ENCODE assay signal across 14 cellular contexts in genomic region chr3:160685144-160685766, GRCh38. TPM values are rescaled to one million over a fixed set of nuclear protein-coding genes. Genes with fewer than 3 reads are reported as not detected.
DNase-seq lines count a peak whose midpoint lies in the region; ATAC-seq, FAIRE-seq and TF ChIP-seq lines count a peak whose summit lies in the region.
"Had no signal": no experiment of that assay in that cellular context is flagged by ENCODE, and none has a peak within 500 bp of the region (broad histone marks: within the 10 kb centered on the region; RNA-seq: fewer than 3 reads in every experiment).

No MANE protein-coding gene starts in this region.

- H3K27me3 ChIP-seq in liver (ENCODE audit: control insufficient read depth in 4 of 4, insufficient read depth in 4 of 4, low read length in 3 of 4): no peaks in the 10 kb centered on the region
- H3K27me3 ChIP-seq in HepG2 (ENCODE audit: control insufficient read depth in 1 of 2, insufficient read depth in 2 of 2, low read length in 2 of 2): no peaks in the 10 kb centered on the region; a peak in 1 of 5 replicates
- H3K27me3 ChIP-seq: heart left ventricle had no signal

- CTCF ChIA-PET in HepG2 (lab: Yijun Ruan, JAX; ENCODE audit: low intra/inter-chr PET ratio, low total read pairs): no interaction called here

- 85% methylated on average over 1 of the region's 1 CpG for WGBS in liver
- WGBS in HepG2 (ENCODE audit: low lambda C conversion rate): 0% methylated on average over 1 of the region's 1 CpG

- no peaks in the 10 kb centered on the region for H3K79me2 ChIP-seq in HepG2 (ENCODE audit: insufficient read depth, low read length)

- H3K9me3 ChIP-seq in liver (ENCODE audit: control insufficient read depth in 4 of 4, low read length in 3 of 4) (no peaks in the 10 kb centered on the region), HepG2 (ENCODE audit: low read length) (no peaks in the 10 kb centered on the region)
- H3K9me3 ChIP-seq: heart left ventricle had no signal

- DNase-seq in HepG2 (ENCODE audit: low spot score) (no peak), foreskin fibroblast (peak in 1 of 2 donors; percentile 26), T-helper 9 cell (no peak), cortex of kidney (lab: John Stamatoyannopoulos, UW) (no peak)
- DNase-seq in activated CD4-positive, CD25-positive, alpha-beta regulatory T cell treated with anti-CD3 and anti-CD28 coated beads, Interleukin-2, amount 50 U/mL, for 72 hours: no peak
- DNase-seq: activated B cell treated with CpG ODN at 0.5 μM for 24 hours, C1 segment of cervical spinal cord, heart left ventricle had no signal

- no peak overlapping the region for H3K4me2 ChIP-seq in HepG2 (ENCODE audit: low read depth, low read length)

- TF ChIP-seq POLR2A in HepG2 (IDR thresholded peaks at IDR 0.05; ENCODE audit: insufficient read depth in 1 of 2, low read depth in 2 of 2, low read length in 2 of 2): no peak

- no peak overlapping the region for H3K4me3 ChIP-seq in liver (ENCODE audit: low read depth in 1 of 3, low read length in 3 of 3)
- H3K4me3 ChIP-seq in HepG2 (replicated peaks in 1 of 3; ENCODE audit: insufficient read depth in 1 of 3, low read depth in 2 of 3, low read length in 3 of 3): no peak overlapping the region
- no peak overlapping the region for H3K4me3 ChIP-seq in foreskin fibroblast (ENCODE audit: low read depth in 1 of 2, low read length in 2 of 2)
- H3K4me3 ChIP-seq: heart left ventricle had no signal

- ATAC-seq in HepG2: no peak
- ATAC-seq in SK-N-SH treated with all-trans-retinoic acid at 6 μM for 48 hours: peak; percentile 61; the same call in 2 of the 3 replicates
- ATAC-seq in GM21786 (IDR thresholded peaks at IDR 0.05; ENCODE audit: unreplicated experiment): no peak
- ATAC-seq: heart left ventricle had no signal

- no peaks in the 10 kb centered on the region for H3K36me3 ChIP-seq in liver (ENCODE audit: control insufficient read depth in 4 of 4, insufficient read depth in 3 of 4, low read depth in 1 of 4, low read length in 3 of 4)
- H3K36me3 ChIP-seq in HepG2 (replicated peaks in 1 of 2; ENCODE audit: control insufficient read depth in 1 of 2, insufficient read depth in 2 of 2, low read length in 2 of 2): no peaks in the 10 kb centered on the region
- H3K36me3 ChIP-seq: heart left ventricle had no signal

- intact Hi-C loops in HepG2 (cut with micrococcal nuclease; ENCODE audit: unreplicated experiment): loop anchor here (5.0 kb wide), 1 partner anchor 737 kb away; no protein-coding TSS in a partner anchor

- no peak overlapping the region for H3K27ac ChIP-seq in liver (ENCODE audit: low read depth in 1 of 2, low read length in 2 of 2)
- H3K27ac ChIP-seq in HepG2 (ENCODE audit: extremely low read length, insufficient read depth, low read length): no peak overlapping the region
- H3K27ac ChIP-seq: heart left ventricle had no signal

- no TSS peak for BruUV-seq in HepG2 (replicated peaks; lab: Mats Ljungman, UMichigan)

- no peaks in the 10 kb centered on the region for H3K4me1 ChIP-seq in liver (ENCODE audit: control insufficient read depth in 4 of 4, insufficient read depth in 4 of 4, low read length in 3 of 4)
- H3K4me1 ChIP-seq in HepG2 (ENCODE audit: insufficient read depth, low read length): no peaks in the 10 kb centered on the region
- H3K4me1 ChIP-seq: heart left ventricle had no signal

- POLR2A ChIA-PET in HepG2 (lab: Yijun Ruan, JAX): no interaction called here

- H2AFZ ChIP-seq in HepG2 (ENCODE audit: low read length): no peak overlapping the region

- TF ChIP-seq RAD21 in liver (IDR thresholded peaks at IDR 0.05) (peak in 1 of 2 donors; percentile 57), HepG2 (CRISPR knock-in tag; IDR thresholded peaks at IDR 0.05) (no peak)

- TF ChIP-seq CTCF in liver (IDR thresholded peaks at IDR 0.05; ENCODE audit: low read depth, low read length, missing input control) (peak; percentile 40), HepG2 (CRISPR knock-in tag; IDR thresholded peaks at IDR 0.05) (no peak), foreskin fibroblast (IDR thresholded peaks at IDR 0.05; ENCODE audit: low read depth, low read length) (peak; percentile 26)

- TF ChIP-seq EP300 in HepG2 (IDR thresholded peaks at IDR 0.05; ENCODE audit: low read depth in 2 of 2, low read length in 2 of 2) (no peak), HepG2 (CRISPR knock-in tag; IDR thresholded peaks at IDR 0.05; ENCODE audit: borderline replicate concordance) (no peak)

- FAIRE-seq in HepG2 (lab: Jason Lieb, UNC): no peak
- FAIRE-seq: colon, RCC 7860 had no signal

- in situ Hi-C loops in HepG2 (cut with HindIII; ENCODE audit: extremely low pct_ligation_motif_present, low pct_unique_long_range_greater_than_20kb): no loop called here

- H3K9ac ChIP-seq in liver (ENCODE audit: low read depth in 1 of 2, low read length in 2 of 2) (no peak overlapping the region), HepG2 (ENCODE audit: insufficient read depth, low read depth, low read length) (no peak overlapping the region)

- H4K20me1 ChIP-seq in HepG2 (ENCODE audit: insufficient read depth, low read length): no peaks in the 10 kb centered on the region

TF ChIP-seq in liver, 16 proteins besides CTCF, POLR2A, EP300 and RAD21 (continues in another document):
- TF ChIP-seq HNF4A (conservative IDR thresholded peaks at IDR 0.05): no peak
- TF ChIP-seq FOXA2 (IDR thresholded peaks at IDR 0.05): no peak

TF ChIP-seq in HepG2, 621 proteins besides CTCF, POLR2A, EP300 and RAD21 (continues in another document):
- TF ChIP-seq MAFF (IDR thresholded peaks at IDR 0.05; ENCODE audit: low read depth, low read length) (no peak), SOX5 (CRISPR knock-in tag; IDR thresholded peaks at IDR 0.05; ENCODE audit: borderline replicate concordance) (no peak), STAG1 (CRISPR knock-in tag; IDR thresholded peaks at IDR 0.05) (no peak), GABPB1 (CRISPR knock-in tag; IDR thresholded peaks at IDR 0.05) (no peak), ZNF784 (CRISPR knock-in tag; IDR thresholded peaks at IDR 0.05; ENCODE audit: borderline replicate concordance) (no peak), MXD1 (CRISPR knock-in tag; IDR thresholded peaks at IDR 0.05) (no peak)

TF ChIP-seq in SK-N-SH treated with all-trans-retinoic acid at 6 μM for 48 hours, 23 proteins besides CTCF, POLR2A, EP300 and RAD21 (continues in another document):
- no peak for TF ChIP-seq TOX (CRISPR knock-in tag; IDR thresholded peaks at IDR 0.05; ENCODE audit: borderline replicate concordance)
- no peak for TF ChIP-seq CREB5 (CRISPR knock-in tag; IDR thresholded peaks at IDR 0.05; ENCODE audit: low read depth)
- TF ChIP-seq CSRNP3 (CRISPR knock-in tag; IDR thresholded peaks at IDR 0.05): no peak
- TF ChIP-seq TCF4 (CRISPR knock-in tag; IDR thresholded peaks at IDR 0.05; ENCODE audit: borderline replicate concordance): no peak
- TF ChIP-seq ZNF70 (CRISPR knock-in tag; IDR thresholded peaks at IDR 0.05): no peak
- no peak for TF ChIP-seq OSR1 (CRISPR knock-in tag; IDR thresholded peaks at IDR 0.05)
- no peak for TF ChIP-seq ZNF8 (CRISPR knock-in tag; IDR thresholded peaks at IDR 0.05)
- TF ChIP-seq PPARA (CRISPR knock-in tag; IDR thresholded peaks at IDR 0.05; ENCODE audit: borderline replicate concordance): no peak

RNA-seq across cellular contexts. Expression of gene ARL14, which starts 8.3 kb away (rescaled TPM):
- under 1 TPM in 1 of 2 donors, not detected in 1; 0.14 TPM for total RNA-seq in liver
- under 1 TPM in 1 of 2 donors, not detected in 1; 0.15 TPM for polyA plus RNA-seq in liver
- total RNA-seq in HepG2 (2016; rRNA removed; fragmentation: Illumina TruSeq; extraction: Trizol): 0.11 TPM in 1 of 2 replicates, not detected in the other
- not detected in 2 replicates for total RNA-seq in HepG2 (2016; cell fraction: cytosol; rRNA removed; fragmentation: Illumina TruSeq; extraction: Trizol; ENCODE audit: low read depth)
- not detected in 2 replicates for total RNA-seq in HepG2 (2016; cell fraction: insoluble cytoplasmic fraction; rRNA removed; fragmentation: Illumina TruSeq; extraction: Trizol)
- total RNA-seq in HepG2 (2016; cell fraction: membrane; rRNA removed; fragmentation: Illumina TruSeq; extraction: Trizol): not detected in 2 replicates
- not detected in 2 replicates for total RNA-seq in HepG2 (2016; cell fraction: nucleus; rRNA removed; fragmentation: Illumina TruSeq; extraction: Trizol)
- not detected in 2 replicates for polyA plus RNA-seq in HepG2 (2011; rRNA removed)
- polyA plus RNA-seq in HepG2 (2011; cell fraction: cytosol; rRNA removed): not detected in 2 replicates
- not detected in 2 replicates for polyA plus RNA-seq in HepG2 (2011; cell fraction: nucleus; rRNA removed)
- not detected in 2 replicates for polyA plus RNA-seq in HepG2 (2012)
- polyA plus RNA-seq in HepG2 (2016; cell fraction: cytosol; fragmentation: Illumina TruSeq; extraction: Trizol; ENCODE audit: low read depth): not detected in 2 replicates
- not detected in 2 replicates for polyA plus RNA-seq in HepG2 (2016; cell fraction: insoluble cytoplasmic fraction; fragmentation: Illumina TruSeq; extraction: Trizol; ENCODE audit: low read depth)
- polyA plus RNA-seq in HepG2 (2016; cell fraction: membrane; fragmentation: Illumina TruSeq; extraction: Trizol; ENCODE audit: low read depth): not detected in 2 replicates
- polyA plus RNA-seq in HepG2 (2016; cell fraction: nucleus; fragmentation: Illumina TruSeq; extraction: Trizol; ENCODE audit: insufficient read depth, low read depth): not detected in 2 replicates
- polyA minus RNA-seq in HepG2 (2011; rRNA and poly(A)+ RNA removed; ENCODE audit: low replicate concordance): 0.14 TPM in 1 of 2 replicates, not detected in the other
- not detected in 2 replicates for polyA minus RNA-seq in HepG2 (2011; cell fraction: cytosol; rRNA and poly(A)+ RNA removed)
- not detected in 2 replicates for polyA minus RNA-seq in HepG2 (2011; cell fraction: nucleus; rRNA and poly(A)+ RNA removed)
- total RNA-seq: heart left ventricle, mononuclear cell had no signal
- polyA plus RNA-seq: heart left ventricle had no signal
